ENCODE assay signal across 20 cellular contexts in the genomic region with DNA sequence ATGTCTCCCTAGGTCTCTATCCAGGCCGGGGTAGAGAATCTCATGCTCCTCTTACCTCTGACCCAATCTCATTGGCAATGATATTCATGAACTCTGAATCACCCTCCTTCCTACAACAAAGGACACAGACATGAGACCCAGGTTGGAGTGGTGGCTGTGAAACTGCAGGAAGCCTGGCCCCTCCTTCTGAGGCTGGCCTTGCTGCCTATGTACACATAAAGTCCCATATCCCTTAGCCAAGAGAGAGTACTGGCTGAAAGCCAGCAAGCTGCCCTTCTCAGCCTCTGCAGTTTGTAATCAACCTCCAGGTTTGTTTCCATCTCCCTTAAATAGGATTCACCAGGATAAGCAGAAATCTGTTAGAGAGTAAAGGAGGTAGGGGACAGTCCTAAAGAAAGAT.
"Had no signal": no experiment of that assay in that cellular context is flagged by ENCODE, and none has a peak within 500 bp of the region (broad histone marks: within the 10 kb centered on the region; RNA-seq: fewer than 3 reads in every experiment).

No MANE protein-coding gene starts in this region.

- H3K9me3 Mint-ChIP-seq: activated naive CD4-positive, alpha-beta T cell treated with anti-CD3 and anti-CD28 coated beads, Interleukin-2, amount 50 U/mL, for 24 hours; nephron had no signal

- H3K9me3 ChIP-seq: esophagus squamous epithelium, heart left ventricle, left ventricle myocardium inferior, psoas muscle, sigmoid colon, testis, upper lobe of right lung had no signal

- H3K4me1 Mint-ChIP-seq: activated CD4-positive, alpha-beta T cell treated with anti-CD3 and anti-CD28 coated beads for 36 hours; activated naive CD4-positive, alpha-beta T cell treated with anti-CD3 and anti-CD28 coated beads, Interleukin-2, amount 50 U/mL, for 24 hours; nephron had no signal

- H3K27ac Mint-ChIP-seq: activated CD4-positive, alpha-beta T cell treated with anti-CD3 and anti-CD28 coated beads for 36 hours; nephron had no signal

- H3K4me3 Mint-ChIP-seq: activated CD4-positive, alpha-beta T cell treated with anti-CD3 and anti-CD28 coated beads for 36 hours; activated naive CD4-positive, alpha-beta T cell treated with anti-CD3 and anti-CD28 coated beads, Interleukin-2, amount 50 U/mL, for 24 hours; nephron had no signal

- H3K27me3 Mint-ChIP-seq: activated CD4-positive, alpha-beta T cell treated with anti-CD3 and anti-CD28 coated beads for 36 hours; activated naive CD4-positive, alpha-beta T cell treated with anti-CD3 and anti-CD28 coated beads, Interleukin-2, amount 50 U/mL, for 24 hours had no signal

- H3K4me3 ChIP-seq: esophagus squamous epithelium, heart left ventricle, left ventricle myocardium inferior, psoas muscle, sigmoid colon, testis, upper lobe of right lung had no signal

- ATAC-seq: activated CD4-positive, alpha-beta T cell treated with anti-CD3 and anti-CD28 coated beads for 36 hours; foreskin keratinocyte; upper lobe of right lung had no signal

- DNase-seq: activated CD4-positive, alpha-beta T cell treated with anti-CD3 and anti-CD28 coated beads for 36 hours; activated CD8-positive, alpha-beta memory T cell treated with anti-CD3 and anti-CD28 coated beads for 24 hours; activated T-cell treated with anti-CD3 and anti-CD28 coated beads for 4 hours; esophagus squamous epithelium; foreskin keratinocyte; heart left ventricle; islet precursor cell; left ventricle myocardium inferior; mesendoderm; occipital lobe; psoas muscle; sigmoid colon; stimulated activated CD4-positive, alpha-beta T cell treated with anti-CD3 and anti-CD28 coated beads, Interleukin-2, amount 100 ng/mL, for 24 hours; stimulated activated naive CD4-positive, alpha-beta T cell; T-helper 1 cell; testis; upper lobe of right lung; WERI-Rb-1 had no signal

- H3K4me1 ChIP-seq: esophagus squamous epithelium, foreskin keratinocyte, heart left ventricle, left ventricle myocardium inferior, psoas muscle, sigmoid colon, testis, upper lobe of right lung had no signal

- H3K27me3 ChIP-seq: esophagus squamous epithelium, foreskin keratinocyte, heart left ventricle, sigmoid colon, testis, upper lobe of right lung had no signal

- H3K27ac ChIP-seq: esophagus squamous epithelium, foreskin keratinocyte, heart left ventricle, left ventricle myocardium inferior, psoas muscle, sigmoid colon, testis, upper lobe of right lung, WERI-Rb-1 had no signal
